23 cellular contexts compared by ENCODE assay signal in the genomic region with DNA sequence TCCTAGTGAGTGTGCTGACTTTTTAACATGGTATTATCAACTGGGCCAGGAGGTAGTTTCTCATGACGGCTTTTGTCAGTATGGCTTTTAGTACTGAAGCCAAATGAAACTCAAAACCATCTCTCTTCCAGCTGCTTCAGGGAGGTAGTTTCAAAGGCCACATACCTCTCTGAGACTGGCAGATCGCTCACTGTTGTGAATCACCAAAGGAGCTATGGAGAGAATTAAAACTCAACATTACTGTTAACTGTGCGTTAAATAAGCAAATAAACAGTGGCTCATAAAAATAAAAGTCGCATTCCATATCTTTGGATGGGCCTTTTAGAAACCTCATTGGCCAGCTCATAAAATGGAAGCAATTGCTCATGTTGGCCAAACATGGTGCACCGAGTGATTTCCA.
DNase-seq lines count a peak whose midpoint lies in the region; ATAC-seq and TF ChIP-seq lines count a peak whose summit lies in the region.
"Had no signal": no experiment of that assay in that cellular context is flagged by ENCODE, and none has a peak within 500 bp of the region (broad histone marks: within the 10 kb centered on the region; RNA-seq: fewer than 3 reads in every experiment).

No MANE protein-coding gene starts in this region.

- H3K4me2 ChIP-seq in SK-N-SH: no peak overlapping the region

- H3K9me3 ChIP-seq in SK-N-SH (no peaks in the 10 kb centered on the region), SJSA1 (replicated peaks) (no peaks in the 10 kb centered on the region)
- H3K9me3 ChIP-seq: psoas muscle had no signal

- WGBS in SK-N-SH (ENCODE audit: low lambda C conversion rate): 22% methylated on average over 5 of the region's 5 CpGs

- H3K27ac ChIP-seq in SK-N-SH (ENCODE audit: low read depth in 2 of 2, low read length in 1 of 2) (peak overlapping the region; percentile 39 to 62; a peak in 3 of 4 replicates), SJSA1 (0 out of 2 replicates have a peak overlapping the region, but pooled peaks have one; percentile 2)
- H3K27ac ChIP-seq: psoas muscle had no signal

- CTCF ChIA-PET in SK-N-SH (lab: Yijun Ruan, JAX): no interaction called here

- peaks cover 27% of the 10 kb centered on the region for H3K79me2 ChIP-seq in SK-N-SH (ENCODE audit: insufficient read depth)

- no peak overlapping the region for H3K4me3 ChIP-seq in SK-N-SH (ENCODE audit: low read depth in 2 of 2, low read length in 1 of 2)
- H3K4me3 ChIP-seq in SJSA1: no peak overlapping the region
- H3K4me3 ChIP-seq: psoas muscle had no signal

- H2AFZ ChIP-seq in SK-N-SH (ENCODE audit: low read depth): no peak overlapping the region

- H3K9me2 ChIP-seq in SK-N-SH: no peaks in the 10 kb centered on the region

- peaks cover 27 to 55% of the 10 kb centered on the region in 2 experiments for H3K36me3 ChIP-seq in SK-N-SH (replicated peaks in 1 of 2; ENCODE audit: control insufficient read depth in 1 of 2, insufficient read depth in 2 of 2, low read length in 1 of 2)
- H3K36me3 ChIP-seq in SJSA1: no peaks in the 10 kb centered on the region

- H4K20me1 ChIP-seq in SK-N-SH (ENCODE audit: insufficient read depth): peaks cover 18% of the 10 kb centered on the region; the same call in 1 of the 2 replicates

- no peak; the same call in 2 of the 3 replicates for ATAC-seq in SK-N-SH treated with all-trans-retinoic acid at 6 μM for 48 hours
- no peak for ATAC-seq in HG02870 (IDR thresholded peaks at IDR 0.05; ENCODE audit: unreplicated experiment)
- no peak for ATAC-seq in GM18519 (IDR thresholded peaks at IDR 0.05; ENCODE audit: low FRiP score, unreplicated experiment)
- ATAC-seq in HG02973 (IDR thresholded peaks at IDR 0.05; ENCODE audit: unreplicated experiment): no peak
- ATAC-seq: activated naive CD8-positive, alpha-beta T cell treated with anti-CD3 and anti-CD28 coated beads, Interleukin-2, amount 50 U/mL, for 24 hours; effector memory CD8-positive, alpha-beta T cell had no signal

- TF ChIP-seq RAD21 in SK-N-SH (IDR thresholded peaks at IDR 0.05; ENCODE audit: low read length): no peak

- H3K9ac ChIP-seq in SK-N-SH: no peak overlapping the region

- no peak for TF ChIP-seq CTCF in SK-N-SH (IDR thresholded peaks at IDR 0.05)

- POLR2A ChIA-PET in SK-N-SH (lab: Yijun Ruan, JAX): no interaction called here

- H3K4me1 ChIP-seq in SK-N-SH (ENCODE audit: control insufficient read depth in 1 of 2, insufficient read depth in 2 of 2, low read depth in 1 of 2, low read length in 1 of 2) (peaks cover 0 to 42% of the 10 kb centered on the region in 2 experiments), SJSA1 (replicated peaks) (peaks cover 50% of the 10 kb centered on the region)
- H3K4me1 ChIP-seq: psoas muscle had no signal

- H3K27me3 ChIP-seq in SK-N-SH (ENCODE audit: insufficient read depth): no peaks in the 10 kb centered on the region
- H3K27me3 ChIP-seq in SJSA1 (replicated peaks): no peaks in the 10 kb centered on the region

- DNase-seq in SK-N-SH (no peak), SJSA1 (ENCODE audit: low read depth in 1 of 2, low spot score in 2 of 2) (peak; percentile 75 to 81), fibroblast of peridontal ligament (ENCODE audit: extremely low read depth) (peak; percentile 74), NCI-H2029 (lab: John Stamatoyannopoulos, UW) (no peak)
- DNase-seq: 8988T; activated CD4-positive, CD25-positive, alpha-beta regulatory T cell treated with anti-CD3 and anti-CD28 coated beads, Interleukin-2, amount 50 U/mL, for 72 hours; activated naive CD8-positive, alpha-beta T cell treated with anti-CD3 and anti-CD28 coated beads, Interleukin-2, amount 50 U/mL, for 24 hours; CD4-positive, CD25-positive, alpha-beta regulatory T cell; central memory CD4-positive, alpha-beta T cell; effector memory CD8-positive, alpha-beta T cell; hippocampal formation; kidney; mesendoderm; MV-4-11; NCI-H2029 treated with DMSO at 0.1 percent for 48 hours; NCI-H526 treated with DMSO at 0.1 percent for 48 hours; psoas muscle; stimulated activated CD4-positive, alpha-beta T cell treated with anti-CD3 and anti-CD28 coated beads, Interleukin-12 subunit alpha, Interleukin-12 subunit beta, amount 100 ng/mL, for 4 hours; T1000 had no signal

- TF ChIP-seq EP300 in SK-N-SH (IDR thresholded peaks at IDR 0.05; ENCODE audit: borderline replicate concordance in 1 of 2, low read depth in 1 of 2, low read length in 1 of 2): no peak

- H3F3A ChIP-seq in SK-N-SH (replicated peaks; ENCODE audit: insufficient read depth): peaks cover 90% of the 10 kb centered on the region

TF ChIP-seq in SK-N-SH, 30 proteins besides CTCF, POLR2A, EP300 and RAD21:
- TF ChIP-seq PBX3 (IDR thresholded peaks at IDR 0.05) (peak; percentile 49; the same call in 1 of the 2 replicates), ELF1 (IDR thresholded peaks at IDR 0.05) (no peak), JUND (IDR thresholded peaks at IDR 0.05) (peak; percentile 35; the same call in 1 of the 2 replicates), RXRA (IDR thresholded peaks at IDR 0.05; ENCODE audit: borderline replicate concordance, low read depth) (no peak), POLR2AphosphoS5 (IDR thresholded peaks at IDR 0.05; ENCODE audit: low read depth, low read length) (0 out of 2 replicates have a peak, but pooled peaks have one; percentile 7), FOXM1 (IDR thresholded peaks at IDR 0.05; ENCODE audit: low read depth) (no peak), USF1 (IDR thresholded peaks at IDR 0.05; ENCODE audit: borderline replicate concordance, low read depth) (no peak), TAF1 (IDR thresholded peaks at IDR 0.05; ENCODE audit: borderline replicate concordance, low read depth, low read length) (no peak), FOSL2 (IDR thresholded peaks at IDR 0.05; ENCODE audit: borderline replicate concordance, low read depth) (peak; percentile 17; the same call in 1 of the 2 replicates), SIN3A (IDR thresholded peaks at IDR 0.05; ENCODE audit: borderline replicate concordance, low read depth, low read length) (0 out of 2 replicates have a peak, but pooled peaks have one; percentile 12), TCF12 (IDR thresholded peaks at IDR 0.05) (peak; percentile 38; the same call in 1 of the 2 replicates)
TF ChIP-seq in SK-N-SH: peak in this region for 6.

TF ChIP-seq in SK-N-SH treated with all-trans-retinoic acid at 6 μM for 48 hours, 23 proteins besides CTCF, POLR2A, EP300 and RAD21:
- no peak for TF ChIP-seq OSR1 (CRISPR knock-in tag; IDR thresholded peaks at IDR 0.05)

Comparison
In these comparisons a context has a peak if more than half of its experiments do, and no peak if none do; other contexts are left out.
1. DNase-seq: peak in SJSA1 (2 of 2) and fibroblast of peridontal ligament (single experiment); none in SK-N-SH (single experiment) and NCI-H2029 (single experiment).